27 cellular contexts compared by ENCODE assay signal in genomic region chr15:74631087-74631385, GRCh38. TPM values are rescaled to one million over a fixed set of nuclear protein-coding genes. Genes with fewer than 3 reads are reported as not detected.
DNase-seq lines count a peak whose midpoint lies in the region; ATAC-seq and TF ChIP-seq lines count a peak whose summit lies in the region.
"Had no signal": no experiment of that assay in that cellular context is flagged by ENCODE, and none has a peak within 500 bp of the region (broad histone marks: within the 10 kb centered on the region; RNA-seq: fewer than 3 reads in every experiment).

No MANE protein-coding gene starts in this region.

- peaks cover 26% of the 10 kb centered on the region for H3K4me1 Mint-ChIP-seq in CD8-positive, alpha-beta T cell (ENCODE audit: low read depth)
- peaks cover 21% of the 10 kb centered on the region for H3K4me1 Mint-ChIP-seq in activated CD8-positive, alpha-beta T cell treated with anti-CD3 and anti-CD28 coated beads, Interleukin-2, amount 10 ng/mL, durations not matched to agents 7 days and 5 days (ENCODE audit: low read depth)

- H3K27ac ChIP-seq in 22Rv1 = peak overlapping the region; percentile 36
- H3K27ac ChIP-seq in CD8-positive, alpha-beta T cell (ENCODE audit: low read depth, low read length) = no peak overlapping the region
- H3K27ac ChIP-seq: body of pancreas, C4-2B, KMS-11, pancreas, right atrium auricular region, upper lobe of left lung had no signal

- peaks cover 86% of the 10 kb centered on the region for H3K36me3 Mint-ChIP-seq in CD8-positive, alpha-beta T cell
- H3K36me3 Mint-ChIP-seq in activated CD8-positive, alpha-beta T cell treated with anti-CD3 and anti-CD28 coated beads, Interleukin-2, amount 10 ng/mL, durations not matched to agents 7 days and 5 days (ENCODE audit: low read depth) = peaks cover 48% of the 10 kb centered on the region

- DNase-seq in CD8-positive, alpha-beta T cell = no peak
- no peak for DNase-seq in activated CD8-positive, alpha-beta T cell treated with anti-CD3 and anti-CD28 coated beads, Interleukin-2, amount 10 ng/mL, durations not matched to agents 7 days and 5 days
- DNase-seq in left lobe of liver (ENCODE audit: low spot score) (no peak), pons (ENCODE audit: low spot score) (no peak), AG08396 (ENCODE audit: low spot score) (no peak)
- DNase-seq in stimulated activated CD4-positive, alpha-beta T cell treated with anti-CD3 and anti-CD28 coated beads, Interleukin-4, amount 100 ng/mL, for 4 hours = no peak
- DNase-seq: activated CD4-positive, alpha-beta T cell treated with anti-CD3 and anti-CD28 coated beads for 4 hours; body of pancreas; Calu3; DMS79 treated with DMSO at 0.1 percent for 48 hours; GF-D8; HCEC 1CT; NCI-H1436; NCI-H2081 treated with DMSO at 0.1 percent for 48 hours; NCI-H446 treated with DMSO at 0.1 percent for 48 hours; PC-3; Right ventricle myocardium superior; T-helper 2 cell; upper lobe of left lung had no signal

- H3K9me3 ChIP-seq in CD8-positive, alpha-beta T cell (ENCODE audit: low read length) = no peaks in the 10 kb centered on the region
- H3K9me3 ChIP-seq: body of pancreas, pancreas, right atrium auricular region, upper lobe of left lung had no signal

- no peaks in the 10 kb centered on the region for H3K27me3 ChIP-seq in CD8-positive, alpha-beta T cell (ENCODE audit: insufficient read depth, low read length)
- H3K27me3 ChIP-seq: body of pancreas, pancreas, right atrium auricular region, upper lobe of left lung had no signal

- CTCF ChIA-PET in CD8-positive, alpha-beta T cell (lab: Charles Lee) = interaction anchor here (0.5 to 29.3 kb wide), 18 partner anchors 10 to 323 kb away, joined by 3 to 730 read pairs (median 6); partner anchors contain the start of genes CLK3 and CSK
- CTCF ChIA-PET in activated CD8-positive, alpha-beta T cell treated with anti-CD3 and anti-CD28 coated beads, Interleukin-2, amount 10 ng/mL, durations not matched to agents 7 days and 5 days (lab: Charles Lee) = interaction anchor here (0.8 to 19.3 kb wide), 14 partner anchors 10 to 319 kb away, joined by 3 to 508 read pairs (median 12); partner anchors contain the start of genes CLK3 and CSK

- TF ChIP-seq CTCF in 22Rv1 (IDR thresholded peaks at IDR 0.05) = no peak
- TF ChIP-seq CTCF in CD8-positive, alpha-beta T cell (IDR thresholded peaks at IDR 0.05) = no peak

- H3K4me3 Mint-ChIP-seq in CD8-positive, alpha-beta T cell = no peak overlapping the region
- no peak overlapping the region for H3K4me3 Mint-ChIP-seq in activated CD8-positive, alpha-beta T cell treated with anti-CD3 and anti-CD28 coated beads, Interleukin-2, amount 10 ng/mL, durations not matched to agents 7 days and 5 days
- H3K4me3 Mint-ChIP-seq: activated T-helper 1 cell treated with anti-CD3 and anti-CD28 coated beads, Interleukin-12 subunit alpha, Interleukin-12 subunit beta, Interleukin-2, Interleukin-4 antibody, amounts not matched to agents 30 ng/mL and 10 ng/mL and 1 ng/mL, durations not matched to agents 14 hours and 24 hours and 36 hours; mesothelial cell of epicardium had no signal

- H3K36me3 ChIP-seq in CD8-positive, alpha-beta T cell (ENCODE audit: insufficient read depth, low read length) = peaks cover 59% of the 10 kb centered on the region

- ATAC-seq in CD8-positive, alpha-beta T cell = no peak
- no peak for ATAC-seq in activated CD8-positive, alpha-beta T cell treated with anti-CD3 and anti-CD28 coated beads, Interleukin-2, amount 10 ng/mL, durations not matched to agents 7 days and 5 days
- ATAC-seq in left lobe of liver = peak; percentile 9
- ATAC-seq in GM21367 (IDR thresholded peaks at IDR 0.05; ENCODE audit: unreplicated experiment) = no peak
- ATAC-seq: body of pancreas, pancreas, PC-3 had no signal

- no peak overlapping the region for H3K4me3 ChIP-seq in CD8-positive, alpha-beta T cell (ENCODE audit: low read depth, low read length)
- H3K4me3 ChIP-seq: body of pancreas, pancreas, right atrium auricular region, upper lobe of left lung had no signal

- H3K4me1 ChIP-seq in CD8-positive, alpha-beta T cell (ENCODE audit: insufficient read depth, low read length) = peaks cover 33% of the 10 kb centered on the region
- H3K4me1 ChIP-seq: body of pancreas, pancreas, right atrium auricular region had no signal

- POLR2A ChIA-PET in CD8-positive, alpha-beta T cell (lab: Charles Lee) = interaction anchor here (0.9 to 1.9 kb wide), 2 partner anchors 9 to 14 kb away, joined by 3 to 8 read pairs; no protein-coding TSS in a partner anchor
- POLR2A ChIA-PET in activated CD8-positive, alpha-beta T cell treated with anti-CD3 and anti-CD28 coated beads, Interleukin-2, amount 10 ng/mL, durations not matched to agents 7 days and 5 days (lab: Charles Lee) = interaction anchor here (0.8 to 1.8 kb wide), 3 partner anchors 9 to 90 kb away, joined by 3 to 4 read pairs (median 4); partner anchors contain the start of gene ARID3B

- intact Hi-C loops in CD8-positive, alpha-beta T cell (cut with DNase I, micrococcal nuclease) = no loop called here

- H3K27ac Mint-ChIP-seq in CD8-positive, alpha-beta T cell = peak overlapping the region; percentile 45
- peak overlapping the region; percentile 18 for H3K27ac Mint-ChIP-seq in activated CD8-positive, alpha-beta T cell treated with anti-CD3 and anti-CD28 coated beads, Interleukin-2, amount 10 ng/mL, durations not matched to agents 7 days and 5 days
- H3K27ac Mint-ChIP-seq: activated T-helper 1 cell treated with anti-CD3 and anti-CD28 coated beads, Interleukin-12 subunit alpha, Interleukin-12 subunit beta, Interleukin-2, Interleukin-4 antibody, amounts not matched to agents 30 ng/mL and 10 ng/mL and 1 ng/mL, durations not matched to agents 14 hours and 24 hours and 36 hours; mesothelial cell of epicardium had no signal

- no peaks in the 10 kb centered on the region for H3K27me3 Mint-ChIP-seq in CD8-positive, alpha-beta T cell (ENCODE audit: low read depth)
- H3K27me3 Mint-ChIP-seq in activated CD8-positive, alpha-beta T cell treated with anti-CD3 and anti-CD28 coated beads, Interleukin-2, amount 10 ng/mL, durations not matched to agents 7 days and 5 days (ENCODE audit: low read depth) = no peaks in the 10 kb centered on the region

- H3K9me3 Mint-ChIP-seq in CD8-positive, alpha-beta T cell = no peaks in the 10 kb centered on the region
- H3K9me3 Mint-ChIP-seq in activated CD8-positive, alpha-beta T cell treated with anti-CD3 and anti-CD28 coated beads, Interleukin-2, amount 10 ng/mL, durations not matched to agents 7 days and 5 days (ENCODE audit: insufficient read depth) = no peaks in the 10 kb centered on the region
- H3K9me3 Mint-ChIP-seq: activated T-helper 1 cell treated with anti-CD3 and anti-CD28 coated beads, Interleukin-12 subunit alpha, Interleukin-12 subunit beta, Interleukin-2, Interleukin-4 antibody, amounts not matched to agents 30 ng/mL and 10 ng/mL and 1 ng/mL, durations not matched to agents 14 hours and 24 hours and 36 hours; mesothelial cell of epicardium had no signal

RNA-seq across cellular contexts. Expression of gene CLK3, which starts 15.4 kb away (rescaled TPM):
- 100 to 1,000 TPM; 246 to 262 TPM for total RNA-seq in CD8-positive, alpha-beta T cell
- total RNA-seq in activated CD8-positive, alpha-beta T cell treated with anti-CD3 and anti-CD28 coated beads, Interleukin-2, amount 10 ng/mL, durations not matched to agents 7 days and 5 days = 100 to 1,000 TPM; 125 to 128 TPM
- total RNA-seq in left lobe of liver = 32.3 TPM
